ENCODE assay signal across 9 cellular contexts in the genomic region with DNA sequence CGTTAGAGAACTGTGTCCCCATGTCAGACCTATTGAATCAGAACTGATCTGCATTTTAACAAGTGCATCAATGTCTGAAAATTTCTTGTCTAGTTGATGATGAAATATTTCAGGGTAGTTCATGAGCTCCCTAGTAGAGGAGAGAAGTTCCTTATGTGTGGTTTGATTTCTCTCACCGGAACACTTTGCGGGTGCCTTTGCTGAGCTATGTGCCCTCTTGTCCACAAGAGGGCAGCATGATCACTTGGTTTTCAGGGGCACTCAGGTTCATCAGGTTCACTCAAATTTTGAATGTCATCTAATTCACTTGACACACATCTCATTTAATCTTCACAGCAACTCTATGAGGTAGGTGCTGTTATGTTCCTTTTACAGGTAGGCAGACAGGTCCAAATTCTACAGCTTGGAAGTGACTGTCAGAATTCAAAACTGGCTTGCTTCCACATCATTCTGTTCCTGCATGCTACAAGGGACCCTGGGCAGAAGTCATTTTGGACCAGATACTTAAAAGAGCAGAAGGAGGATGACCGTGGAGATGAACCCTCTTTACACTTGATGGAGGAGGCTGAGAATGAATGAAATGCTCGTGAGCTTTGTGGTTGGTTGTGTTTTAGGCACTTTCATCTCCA. TPM values are rescaled to one million over a fixed set of nuclear protein-coding genes. Genes with fewer than 3 reads are reported as not detected.
DNase-seq lines count a peak whose midpoint lies in the region; ATAC-seq and TF ChIP-seq lines count a peak whose summit lies in the region.
"Had no signal": no experiment of that assay in that cellular context is flagged by ENCODE, and none has a peak within 500 bp of the region (broad histone marks: within the 10 kb centered on the region; RNA-seq: fewer than 3 reads in every experiment).

No MANE protein-coding gene starts in this region.

- WGBS in esophagus squamous epithelium, 2 donors, result 44 to 53% methylated on average over 5 of the region's 5 CpGs
- 42 to 49% methylated on average over 5 of the region's 5 CpGs for WGBS in thyroid gland, 2 donors

- H3K9me3 ChIP-seq in CD4-positive, alpha-beta T cell (ENCODE audit: control insufficient read depth, low read length), result no peaks in the 10 kb centered on the region
- no peaks in the 10 kb centered on the region for H3K9me3 ChIP-seq in esophagus squamous epithelium
- H3K9me3 ChIP-seq in thyroid gland, result no peaks in the 10 kb centered on the region

- TF ChIP-seq POLR2A in esophagus squamous epithelium (IDR thresholded peaks at IDR 0.05), result no peak
- TF ChIP-seq POLR2A in thyroid gland (IDR thresholded peaks at IDR 0.05), result no peak

- peaks cover 0 to 12% (median 4%) of the 10 kb centered on the region in 3 donors for H3K4me1 ChIP-seq in esophagus squamous epithelium
- peaks cover 16 to 31% of the 10 kb centered on the region in 2 donors for H3K4me1 ChIP-seq in thyroid gland

- H3K36me3 ChIP-seq in esophagus squamous epithelium, result peaks cover 13 to 53% (median 13%) of the 10 kb centered on the region in 3 donors
- H3K36me3 ChIP-seq in thyroid gland, result peaks cover 16 to 28% of the 10 kb centered on the region in 2 donors

- peak; percentile 89 for ATAC-seq in CD4-positive, alpha-beta T cell (ENCODE audit: poor library complexity)
- ATAC-seq in natural killer cell, result peak; percentile 69 to 91 (median 74)
- no peak for ATAC-seq in HG03521 (IDR thresholded peaks at IDR 0.05; ENCODE audit: unreplicated experiment)

- CTCF ChIA-PET in CD4-positive, alpha-beta T cell (lab: Charles Lee), result interaction anchor here (0.6 to 2.6 kb wide), 9 partner anchors 9 to 641 kb away, joined by 3 to 14 read pairs (median 3); no protein-coding TSS in a partner anchor
- CTCF ChIA-PET in HEK293T (lab: Yijun Ruan, JAX), result interaction anchor here (0.6 to 3.6 kb wide), 15 partner anchors 14 to 406 kb away, joined by 3 to 39 read pairs (median 4); no protein-coding TSS in a partner anchor

- H3K27me3 ChIP-seq in CD4-positive, alpha-beta T cell (ENCODE audit: control insufficient read depth, insufficient read depth, low read length), result no peaks in the 10 kb centered on the region
- peaks cover 0 to 2% (median 0%) of the 10 kb centered on the region in 4 donors for H3K27me3 ChIP-seq in esophagus squamous epithelium
- H3K27me3 ChIP-seq in thyroid gland, result no peaks in the 10 kb centered on the region

- DNase-seq in CD4-positive, alpha-beta T cell, result peak; percentile 20 to 58 (median 40)
- peak; percentile 73 for DNase-seq in HEK293T (ENCODE audit: extremely low spot score)
- peak; percentile 42 to 84 for DNase-seq in NOMO-1 (lab: John Stamatoyannopoulos, UW; ENCODE audit: unreplicated experiment in 2 of 2)
- DNase-seq in activated CD8-positive, alpha-beta memory T cell treated with anti-CD3 and anti-CD28 coated beads, Interleukin-2, amount 50 U/mL, for 48 hours, result peak; percentile 64
- no peak for DNase-seq in esophagus squamous epithelium (lab: John Stamatoyannopoulos, UW)
- DNase-seq in natural killer cell, result peak; percentile 32
- peak; percentile 65 to 70 for DNase-seq in thyroid gland

- H3K9me3 Mint-ChIP-seq in CD4-positive, alpha-beta T cell, result no peaks in the 10 kb centered on the region
- no peaks in the 10 kb centered on the region for H3K9me3 Mint-ChIP-seq in natural killer cell
- H3K9me3 Mint-ChIP-seq: IgD-negative memory B cell had no signal

- H3K27me3 Mint-ChIP-seq in CD4-positive, alpha-beta T cell, result no peaks in the 10 kb centered on the region
- H3K27me3 Mint-ChIP-seq in natural killer cell (ENCODE audit: low read depth in 2 of 2), result no peaks in the 10 kb centered on the region
- H3K27me3 Mint-ChIP-seq: IgD-negative memory B cell had no signal

- POLR2A ChIA-PET in CD4-positive, alpha-beta T cell (lab: Charles Lee), result interaction anchor here (1.2 to 2.4 kb wide), 4 partner anchors 24 to 193 kb away, joined by 3 to 11 read pairs (median 8); a partner anchor contains a TSS
- POLR2A ChIA-PET in HEK293T (lab: Yijun Ruan, JAX), result no interaction called here

- H3K4me3 Mint-ChIP-seq in CD4-positive, alpha-beta T cell, result no peak overlapping the region
- H3K4me3 Mint-ChIP-seq in natural killer cell, result no peak overlapping the region
- H3K4me3 Mint-ChIP-seq: IgD-negative memory B cell had no signal

- H3K36me3 Mint-ChIP-seq in CD4-positive, alpha-beta T cell (ENCODE audit: low read depth), result peaks cover 35% of the 10 kb centered on the region
- H3K36me3 Mint-ChIP-seq in natural killer cell, result peaks cover 7% of the 10 kb centered on the region

- H3K27ac ChIP-seq in CD4-positive, alpha-beta T cell (ENCODE audit: low read depth, low read length), result no peak overlapping the region
- H3K27ac ChIP-seq in esophagus squamous epithelium, result no peak overlapping the region
- H3K27ac ChIP-seq in thyroid gland, result no peak overlapping the region

- no peak overlapping the region for H3K27ac Mint-ChIP-seq in CD4-positive, alpha-beta T cell
- H3K27ac Mint-ChIP-seq in natural killer cell, result no peak overlapping the region
- H3K27ac Mint-ChIP-seq: IgD-negative memory B cell had no signal

- peak; percentile 96 for TF ChIP-seq CTCF in CD4-positive, alpha-beta T cell (IDR thresholded peaks at IDR 0.05)
- TF ChIP-seq CTCF in esophagus squamous epithelium (IDR thresholded peaks at IDR 0.05), result peak; percentile 70 to 90 (median 89)
- peak; percentile 83 for TF ChIP-seq CTCF in natural killer cell (IDR thresholded peaks at IDR 0.05)
- TF ChIP-seq CTCF in thyroid gland (IDR thresholded peaks at IDR 0.05), result peak; percentile 83 to 92 (median 88)

- H3K4me1 Mint-ChIP-seq in CD4-positive, alpha-beta T cell (ENCODE audit: low read depth), result peaks cover 7% of the 10 kb centered on the region
- H3K4me1 Mint-ChIP-seq in natural killer cell, result no peaks in the 10 kb centered on the region

- intact Hi-C loops in CD4-positive, alpha-beta T cell (cut with DNase I, micrococcal nuclease), result loop anchor here (1.0 to 5.0 kb wide), 6 partner anchors 65 to 316 kb away; no protein-coding TSS in a partner anchor
- intact Hi-C loops in esophagus squamous epithelium (cut with DNase I), result loop anchor here (5.0 kb wide), 1 partner anchor 191 kb away; no protein-coding TSS in a partner anchor
- intact Hi-C loops in natural killer cell (cut with micrococcal nuclease), result loop anchor here (1.0 kb wide), 1 partner anchor 193 kb away; no protein-coding TSS in a partner anchor
- intact Hi-C loops in thyroid gland (cut with DNase I), result loop anchor here (2.0 to 10.0 kb wide), 3 partner anchors 129 to 319 kb away; no protein-coding TSS in a partner anchor

- H3K4me3 ChIP-seq in esophagus squamous epithelium (no peak overlapping the region), thyroid gland (replicated peaks in 1 of 3) (no peak overlapping the region)

TF ChIP-seq in HEK293T, 16 proteins besides CTCF, POLR2A, EP300 and RAD21:
- no peak for TF ChIP-seq FOXM1 (IDR thresholded peaks at IDR 0.05; ENCODE audit: borderline replicate concordance)
- TF ChIP-seq, protein P1, sequence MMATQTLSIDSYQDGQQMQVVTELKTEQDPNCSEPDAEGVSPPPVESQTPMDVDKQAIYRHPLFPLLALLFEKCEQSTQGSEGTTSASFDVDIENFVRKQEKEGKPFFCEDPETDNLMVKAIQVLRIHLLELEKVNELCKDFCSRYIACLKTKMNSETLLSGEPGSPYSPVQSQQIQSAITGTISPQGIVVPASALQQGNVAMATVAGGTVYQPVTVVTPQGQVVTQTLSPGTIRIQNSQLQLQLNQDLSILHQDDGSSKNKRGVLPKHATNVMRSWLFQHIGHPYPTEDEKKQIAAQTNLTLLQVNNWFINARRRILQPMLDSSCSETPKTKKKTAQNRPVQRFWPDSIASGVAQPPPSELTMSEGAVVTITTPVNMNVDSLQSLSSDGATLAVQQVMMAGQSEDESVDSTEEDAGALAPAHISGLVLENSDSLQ (IDR thresholded peaks at IDR 0.05), result no peak
- TF ChIP-seq FOXA1 (IDR thresholded peaks at IDR 0.05), result no peak
- TF ChIP-seq NFRKB (IDR thresholded peaks at IDR 0.05), result no peak
- TF ChIP-seq ZNF384 (IDR thresholded peaks at IDR 0.05), result no peak
- no peak for TF ChIP-seq BHLHE40 (IDR thresholded peaks at IDR 0.05; ENCODE audit: borderline replicate concordance)
- no peak for TF ChIP-seq L3MBTL2 (conservative IDR thresholded peaks at IDR 0.05)
- no peak for TF ChIP-seq CTBP1 (IDR thresholded peaks at IDR 0.05; ENCODE audit: borderline replicate concordance)
- no peak for TF ChIP-seq ARNT (IDR thresholded peaks at IDR 0.05)
- TF ChIP-seq SUZ12 (IDR thresholded peaks at IDR 0.05), result no peak
- no peak for TF ChIP-seq TARDBP (IDR thresholded peaks at IDR 0.05)
- no peak for TF ChIP-seq LEF1 (IDR thresholded peaks at IDR 0.05; ENCODE audit: borderline replicate concordance)
- no peak for TF ChIP-seq SP1 (IDR thresholded peaks at IDR 0.05)
- no peak for TF ChIP-seq FOXK2 (IDR thresholded peaks at IDR 0.05)
- no peak for TF ChIP-seq ELF4 (IDR thresholded peaks at IDR 0.05)
- no peak for TF ChIP-seq HDGF (IDR thresholded peaks at IDR 0.05; ENCODE audit: borderline replicate concordance)

RNA-seq across cellular contexts. Expression of a gene that starts 55.6 kb away (rescaled TPM):
- total RNA-seq in CD4-positive, alpha-beta T cell, result not detected
- total RNA-seq in esophagus squamous epithelium (under 1 TPM in 1 of 4 donors, not detected in 3; 0.19 TPM), natural killer cell (not detected), thyroid gland (1 to 10 TPM; 1.6 to 4.3 (median 2.7) TPM)
